2 cellular contexts compared by ENCODE assay signal in the genomic region with DNA sequence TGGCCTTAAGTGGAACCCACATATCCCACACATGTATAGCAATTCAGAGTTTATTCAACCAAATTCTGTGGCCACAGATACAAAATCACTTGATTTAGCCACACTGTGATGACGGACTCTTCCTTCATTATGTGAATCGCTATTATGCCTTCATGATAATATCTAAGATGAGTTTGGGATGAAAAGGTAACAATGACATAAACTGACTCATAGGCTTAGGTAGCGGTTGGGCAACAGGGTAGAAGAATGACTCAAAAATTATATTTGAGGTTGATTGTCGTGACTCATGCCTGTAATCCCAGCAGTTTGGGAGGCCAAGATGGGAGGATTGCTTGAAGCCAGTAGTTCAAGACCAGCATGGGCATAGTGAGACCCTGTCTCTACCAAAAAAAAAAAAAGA.
TF ChIP-seq lines count a peak whose summit lies in the region.

No MANE protein-coding gene starts in this region.

TF ChIP-seq in HEK293, 187 proteins besides CTCF, POLR2A, EP300 and RAD21 (continues in another document):
- TF ChIP-seq ZSCAN4 (tag by site-specific recombination; IDR thresholded peaks at IDR 0.05) (no peak), ZNF792 (tag by site-specific recombination; IDR thresholded peaks at IDR 0.05) (no peak), ZNF692 (tag by site-specific recombination; IDR thresholded peaks at IDR 0.05) (no peak), GLIS2 (tag by site-specific recombination; IDR thresholded peaks at IDR 0.05) (no peak), AEBP2 (tag by site-specific recombination; IDR thresholded peaks at IDR 0.05; ENCODE audit: borderline replicate concordance) (no peak), ZNF280C (tag by site-specific recombination; IDR thresholded peaks at IDR 0.05) (no peak), ZBTB17 (tag by site-specific recombination; IDR thresholded peaks at IDR 0.05) (no peak), ZNF184 (tag by site-specific recombination; IDR thresholded peaks at IDR 0.05) (0 out of 2 replicates have a peak, but pooled peaks have one; percentile 14), ZBTB1 (tag by site-specific recombination; IDR thresholded peaks at IDR 0.05) (no peak), ZNF394 (tag by site-specific recombination; IDR thresholded peaks at IDR 0.05; ENCODE audit: borderline replicate concordance) (no peak), ZNF623 (tag by site-specific recombination; IDR thresholded peaks at IDR 0.05) (no peak), ZNF514 (tag by site-specific recombination; IDR thresholded peaks at IDR 0.05) (no peak)
- TF ChIP-seq, protein P1, sequence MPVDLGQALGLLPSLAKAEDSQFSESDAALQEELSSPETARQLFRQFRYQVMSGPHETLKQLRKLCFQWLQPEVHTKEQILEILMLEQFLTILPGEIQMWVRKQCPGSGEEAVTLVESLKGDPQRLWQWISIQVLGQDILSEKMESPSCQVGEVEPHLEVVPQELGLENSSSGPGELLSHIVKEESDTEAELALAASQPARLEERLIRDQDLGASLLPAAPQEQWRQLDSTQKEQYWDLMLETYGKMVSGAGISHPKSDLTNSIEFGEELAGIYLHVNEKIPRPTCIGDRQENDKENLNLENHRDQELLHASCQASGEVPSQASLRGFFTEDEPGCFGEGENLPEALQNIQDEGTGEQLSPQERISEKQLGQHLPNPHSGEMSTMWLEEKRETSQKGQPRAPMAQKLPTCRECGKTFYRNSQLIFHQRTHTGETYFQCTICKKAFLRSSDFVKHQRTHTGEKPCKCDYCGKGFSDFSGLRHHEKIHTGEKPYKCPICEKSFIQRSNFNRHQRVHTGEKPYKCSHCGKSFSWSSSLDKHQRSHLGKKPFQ (tag by site-specific recombination; IDR thresholded peaks at IDR 0.05): no peak
- TF ChIP-seq, protein P2, sequence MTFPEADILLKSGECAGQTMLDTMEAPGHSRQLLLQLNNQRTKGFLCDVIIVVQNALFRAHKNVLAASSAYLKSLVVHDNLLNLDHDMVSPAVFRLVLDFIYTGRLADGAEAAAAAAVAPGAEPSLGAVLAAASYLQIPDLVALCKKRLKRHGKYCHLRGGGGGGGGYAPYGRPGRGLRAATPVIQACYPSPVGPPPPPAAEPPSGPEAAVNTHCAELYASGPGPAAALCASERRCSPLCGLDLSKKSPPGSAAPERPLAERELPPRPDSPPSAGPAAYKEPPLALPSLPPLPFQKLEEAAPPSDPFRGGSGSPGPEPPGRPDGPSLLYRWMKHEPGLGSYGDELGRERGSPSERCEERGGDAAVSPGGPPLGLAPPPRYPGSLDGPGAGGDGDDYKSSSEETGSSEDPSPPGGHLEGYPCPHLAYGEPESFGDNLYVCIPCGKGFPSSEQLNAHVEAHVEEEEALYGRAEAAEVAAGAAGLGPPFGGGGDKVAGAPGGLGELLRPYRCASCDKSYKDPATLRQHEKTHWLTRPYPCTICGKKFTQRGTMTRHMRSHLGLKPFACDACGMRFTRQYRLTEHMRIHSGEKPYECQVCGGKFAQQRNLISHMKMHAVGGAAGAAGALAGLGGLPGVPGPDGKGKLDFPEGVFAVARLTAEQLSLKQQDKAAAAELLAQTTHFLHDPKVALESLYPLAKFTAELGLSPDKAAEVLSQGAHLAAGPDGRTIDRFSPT (tag by site-specific recombination; IDR thresholded peaks at IDR 0.05): peak; percentile 18; the same call in 1 of the 2 replicates

TF ChIP-seq in HepG2, 621 proteins besides CTCF, POLR2A, EP300 and RAD21:
- no peak for TF ChIP-seq IKZF5 (CRISPR knock-in tag; IDR thresholded peaks at IDR 0.05)
- TF ChIP-seq SRF (IDR thresholded peaks at IDR 0.05; ENCODE audit: low read depth, low read length): no peak
- no peak for TF ChIP-seq TGIF2 (CRISPR knock-in tag; IDR thresholded peaks at IDR 0.05)
- TF ChIP-seq, protein P3, sequence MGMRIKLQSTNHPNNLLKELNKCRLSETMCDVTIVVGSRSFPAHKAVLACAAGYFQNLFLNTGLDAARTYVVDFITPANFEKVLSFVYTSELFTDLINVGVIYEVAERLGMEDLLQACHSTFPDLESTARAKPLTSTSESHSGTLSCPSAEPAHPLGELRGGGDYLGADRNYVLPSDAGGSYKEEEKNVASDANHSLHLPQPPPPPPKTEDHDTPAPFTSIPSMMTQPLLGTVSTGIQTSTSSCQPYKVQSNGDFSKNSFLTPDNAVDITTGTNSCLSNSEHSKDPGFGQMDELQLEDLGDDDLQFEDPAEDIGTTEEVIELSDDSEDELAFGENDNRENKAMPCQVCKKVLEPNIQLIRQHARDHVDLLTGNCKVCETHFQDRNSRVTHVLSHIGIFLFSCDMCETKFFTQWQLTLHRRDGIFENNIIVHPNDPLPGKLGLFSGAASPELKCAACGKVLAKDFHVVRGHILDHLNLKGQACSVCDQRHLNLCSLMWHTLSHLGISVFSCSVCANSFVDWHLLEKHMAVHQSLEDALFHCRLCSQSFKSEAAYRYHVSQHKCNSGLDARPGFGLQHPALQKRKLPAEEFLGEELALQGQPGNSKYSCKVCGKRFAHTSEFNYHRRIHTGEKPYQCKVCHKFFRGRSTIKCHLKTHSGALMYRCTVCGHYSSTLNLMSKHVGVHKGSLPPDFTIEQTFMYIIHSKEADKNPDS (CRISPR knock-in tag; IDR thresholded peaks at IDR 0.05): no peak
- no peak for TF ChIP-seq PAWR (CRISPR knock-in tag; IDR thresholded peaks at IDR 0.05; ENCODE audit: borderline replicate concordance)
TF ChIP-seq in HepG2: peak in this region for 0.
